12 cellular contexts compared by ENCODE assay signal in the genomic region with DNA sequence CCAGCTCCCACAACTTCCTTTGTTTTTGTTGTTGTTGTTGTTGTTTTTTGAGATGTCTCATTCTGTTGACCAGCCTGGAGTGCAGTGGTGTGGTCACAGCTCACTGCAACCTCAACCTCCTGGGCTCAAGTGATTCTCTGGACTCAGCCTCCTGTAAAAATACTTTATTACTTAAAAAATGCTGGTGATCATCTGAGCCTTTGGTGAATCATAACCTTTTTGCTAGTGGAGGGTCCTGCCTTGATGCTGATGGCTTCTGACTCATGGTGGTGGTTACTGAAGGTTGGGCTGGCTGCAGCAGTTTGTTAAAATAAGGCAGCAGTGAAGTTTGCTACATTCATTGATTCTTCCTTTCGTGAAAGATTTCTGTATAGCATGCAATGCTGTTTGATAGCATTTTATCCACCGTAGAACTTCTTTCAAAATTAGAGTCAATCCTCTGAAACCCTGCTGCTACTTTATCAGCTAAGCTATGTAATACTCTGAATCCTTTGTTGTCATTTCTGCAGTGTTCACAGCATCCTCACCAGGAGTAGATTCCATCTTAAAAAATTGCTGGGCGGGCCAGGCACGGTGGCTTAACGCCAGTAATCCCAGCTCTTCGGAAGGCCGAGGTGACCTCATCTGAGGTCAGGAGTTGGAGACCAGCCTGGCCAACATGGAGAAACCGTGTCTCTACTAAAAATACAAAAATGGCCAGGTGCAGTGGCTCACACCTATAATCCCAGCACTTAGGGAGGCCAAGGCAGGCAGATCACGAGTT. TPM values are rescaled to one million over a fixed set of nuclear protein-coding genes. Genes with fewer than 3 reads are reported as not detected.
A peak's percentile ranks its signal among the peaks of the same experiment; 100 is the strongest.
DNase-seq lines count a peak whose midpoint lies in the region; ATAC-seq and TF ChIP-seq lines count a peak whose summit lies in the region.
"Had no signal": no experiment of that assay in that cellular context is flagged by ENCODE, and none has a peak within 500 bp of the region (broad histone marks: within the 10 kb centered on the region; RNA-seq: fewer than 3 reads in every experiment).

No MANE protein-coding gene starts in this region.

- H3K27me3 Mint-ChIP-seq in type B pancreatic cell (no peaks in the 10 kb centered on the region), T-helper 17 cell (no peaks in the 10 kb centered on the region)

- no peaks in the 10 kb centered on the region for H3K9me3 ChIP-seq in SJSA1 (replicated peaks)
- no peaks in the 10 kb centered on the region for H3K9me3 ChIP-seq in T-helper 17 cell (ENCODE audit: control insufficient read depth, low read length, poor library complexity, severe bottlenecking)
- H3K9me3 ChIP-seq: BLaER1 treated with 17β-estradiol and CSF1 and Interleukin-3, amounts not matched to agents 10 nM and 100 nM had no signal

- H3K27ac Mint-ChIP-seq in type B pancreatic cell = no peak overlapping the region
- H3K27ac Mint-ChIP-seq in T-helper 17 cell = no peak overlapping the region
- H3K27ac Mint-ChIP-seq: T-helper 2 cell treated with Interferon-gamma antibody and Interleukin-4, amounts not matched to agents 5 μg/mL and 100 μg/mL, for 36 hours had no signal

- DNase-seq in Right ventricle myocardium inferior (ENCODE audit: missing footprints) (no peak), cardiac septum (ENCODE audit: low spot score) (no peak), SJSA1 (ENCODE audit: low read depth in 1 of 2, low spot score in 2 of 2) (peak; percentile 75 to 76), foreskin keratinocyte (no peak), type B pancreatic cell (ENCODE audit: extremely low spot score, unreplicated experiment) (peak; percentile 20), T-helper 17 cell (no peak), NCI-H446 treated with DMSO at 0.1 percent for 48 hours (lab: John Stamatoyannopoulos, UW) (no peak)
- DNase-seq in activated naive CD4-positive, alpha-beta T cell treated with Interleukin-2 at 50 U/mL for 16 hours = no peak
- DNase-seq: Kasumi-1, left colon had no signal

- no peak overlapping the region for H3K4me3 Mint-ChIP-seq in type B pancreatic cell
- H3K4me3 Mint-ChIP-seq in T-helper 17 cell = no peak overlapping the region
- H3K4me3 Mint-ChIP-seq: T-helper 2 cell treated with Interferon-gamma antibody and Interleukin-4, amounts not matched to agents 5 μg/mL and 100 μg/mL, for 36 hours had no signal

- H3K27me3 ChIP-seq in SJSA1 (replicated peaks) = no peaks in the 10 kb centered on the region
- H3K27me3 ChIP-seq in foreskin keratinocyte = no peaks in the 10 kb centered on the region
- H3K27me3 ChIP-seq: BLaER1 treated with 17β-estradiol and CSF1 and Interleukin-3, amounts not matched to agents 10 nM and 100 nM had no signal

- TF ChIP-seq CTCF in foreskin keratinocyte (conservative IDR thresholded peaks at IDR 0.05) (no peak), type B pancreatic cell (conservative IDR thresholded peaks at IDR 0.05) (no peak)

- ATAC-seq in Right ventricle myocardium inferior = peak; percentile 60
- peak; percentile 46 for ATAC-seq in foreskin keratinocyte
- ATAC-seq in T-helper 17 cell = no peak
- ATAC-seq: left colon had no signal

- H3K36me3 Mint-ChIP-seq in type B pancreatic cell = peaks cover 15% of the 10 kb centered on the region
- H3K36me3 Mint-ChIP-seq in T-helper 17 cell (ENCODE audit: low read depth) = no peaks in the 10 kb centered on the region

- peak overlapping the region; percentile 66 for H3K27ac ChIP-seq in SJSA1
- no peak overlapping the region for H3K27ac ChIP-seq in foreskin keratinocyte

- no peaks in the 10 kb centered on the region for H3K9me3 Mint-ChIP-seq in type B pancreatic cell
- H3K9me3 Mint-ChIP-seq: T-helper 2 cell treated with Interferon-gamma antibody and Interleukin-4, amounts not matched to agents 5 μg/mL and 100 μg/mL, for 36 hours had no signal

- H3K4me1 ChIP-seq in SJSA1 (replicated peaks) (peaks cover 58% of the 10 kb centered on the region), foreskin keratinocyte (peaks cover 26% of the 10 kb centered on the region)

- peaks cover 14% of the 10 kb centered on the region for H3K36me3 ChIP-seq in SJSA1

- no peak overlapping the region for H3K4me3 ChIP-seq in SJSA1
- H3K4me3 ChIP-seq: BLaER1 treated with 17β-estradiol and CSF1 and Interleukin-3, amounts not matched to agents 10 nM and 100 nM had no signal

- H3K4me1 Mint-ChIP-seq in type B pancreatic cell (ENCODE audit: unreplicated experiment) (peaks cover 16% of the 10 kb centered on the region), T-helper 17 cell (peaks cover 7% of the 10 kb centered on the region)

- intact Hi-C loops in Right ventricle myocardium inferior (cut with DNase I) = no loop called here
- intact Hi-C loops in cardiac septum (cut with DNase I) = no loop called here

RNA-seq across cellular contexts. Expression of gene ARHGAP35, which starts 18.0 kb away (rescaled TPM):
- 64.4 TPM for total RNA-seq in Right ventricle myocardium inferior
- 93.0 TPM for total RNA-seq in cardiac septum
- 17.7 and 24.7 TPM in 2 replicates for total RNA-seq in SJSA1 (2014; rRNA removed; shearing (Covaris generic))
- total RNA-seq in foreskin keratinocyte = 39.9 and 43.3 TPM in 2 replicates
- polyA plus RNA-seq in foreskin keratinocyte = 8.2 and 9.9 TPM in 2 replicates
- total RNA-seq in type B pancreatic cell (ENCODE audit: low replicate concordance) = 54.1 and 72.3 TPM in 2 replicates
- 10 to 100 TPM; 33.6 to 34.0 TPM for total RNA-seq in T-helper 17 cell

RNA-seq across cellular contexts. Expression of gene AP2S1, which starts 28.1 kb away (rescaled TPM):
- total RNA-seq in Right ventricle myocardium inferior = 94.7 TPM
- total RNA-seq in cardiac septum = 77.3 TPM
- total RNA-seq in SJSA1 (2014; rRNA removed; shearing (Covaris generic)) = 286 and 304 TPM in 2 replicates
- 310 and 317 TPM in 2 replicates for total RNA-seq in foreskin keratinocyte
- polyA plus RNA-seq in foreskin keratinocyte = 469 and 482 TPM in 2 replicates
- total RNA-seq in type B pancreatic cell (ENCODE audit: low replicate concordance) = 128 and 135 TPM in 2 replicates
- 10 to 100 TPM; 37.0 to 39.7 TPM for total RNA-seq in T-helper 17 cell

Comparison
In these comparisons a context has a peak if more than half of its experiments do, and no peak if none do; other contexts are left out.
1. DNase-seq: peak in SJSA1 (2 of 2) and type B pancreatic cell (single experiment); none in Right ventricle myocardium inferior (single experiment), cardiac septum (single experiment), foreskin keratinocyte (0 of 2), T-helper 17 cell (0 of 3), NCI-H446 treated with DMSO at 0.1 percent for 48 hours (single experiment) and activated naive CD4-positive, alpha-beta T cell treated with Interleukin-2 at 50 U/mL for 16 hours (single experiment).